Comparison of ENCODE assay signal across 8 cellular contexts in the genomic region with DNA sequence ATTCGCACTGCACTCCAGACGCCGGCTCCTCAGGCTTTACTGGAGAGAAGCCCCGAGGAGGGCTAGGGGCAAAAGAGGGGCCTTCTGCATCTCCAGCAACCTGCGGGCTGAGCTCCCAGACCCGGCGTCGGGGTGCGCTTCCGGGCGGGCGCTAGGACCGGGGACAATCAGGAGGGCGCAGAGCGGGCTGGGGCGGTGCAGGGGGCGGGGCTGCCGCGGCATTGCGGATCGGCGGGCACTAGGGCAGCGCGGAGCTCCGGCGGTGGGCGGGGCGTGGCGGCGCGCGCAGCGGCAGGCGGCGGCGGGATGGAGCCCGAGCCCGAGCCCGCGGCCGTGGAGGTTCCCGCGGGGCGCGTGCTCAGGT. TPM values are rescaled to one million over a fixed set of nuclear protein-coding genes. Genes with fewer than 3 reads are reported as not detected.
DNase-seq lines count a peak whose midpoint lies in the region; ATAC-seq and TF ChIP-seq lines count a peak whose summit lies in the region.

TSS of gene TSEN54 (plus strand) at position 274 of the 364 bp plus-strand sequence. CDS start at position 307, 33 bp downstream.

- intact Hi-C loops in activated T-helper 2 cell treated with anti-CD3 and anti-CD28 coated beads, Interferon-gamma antibody, Interleukin-2, Interleukin-4, amounts not matched to agents 10 μg/mL and 5 μg/mL and 100 μg/mL, durations not matched to agents 14 hours and 24 hours and 36 hours (cut with micrococcal nuclease) = loop anchor here (1.0 to 10.0 kb wide), 6 partner anchors 9 to 244 kb away; partner anchors contain the start of genes LLGL2, MIF4GD, RECQL5 and SAP30BP
- intact Hi-C loops in natural killer cell (cut with micrococcal nuclease) = loop anchor here (1.0 to 5.0 kb wide), 4 partner anchors 9 to 229 kb away; partner anchors contain the start of genes LLGL2, MYO15B and SLC25A19

- H3K27ac ChIP-seq in GM23248 = no peak within 1 kb of the TSS

- H3K27me3 Mint-ChIP-seq in activated T-helper 2 cell treated with anti-CD3 and anti-CD28 coated beads, Interferon-gamma antibody, Interleukin-2, Interleukin-4, amounts not matched to agents 10 μg/mL and 5 μg/mL and 100 μg/mL, durations not matched to agents 14 hours and 24 hours and 36 hours (ENCODE audit: low read depth) = peaks cover 5% of the 10 kb centered on the region
- no peaks in the 10 kb centered on the region for H3K27me3 Mint-ChIP-seq in natural killer cell (ENCODE audit: low read depth in 2 of 2)

- peak within 1 kb of the TSS; percentile 89 for H3K4me3 Mint-ChIP-seq in activated T-helper 2 cell treated with anti-CD3 and anti-CD28 coated beads, Interferon-gamma antibody, Interleukin-2, Interleukin-4, amounts not matched to agents 10 μg/mL and 5 μg/mL and 100 μg/mL, durations not matched to agents 14 hours and 24 hours and 36 hours (ENCODE audit: low read depth)
- peak within 1 kb of the TSS; percentile 86 for H3K4me3 Mint-ChIP-seq in natural killer cell

- 0 out of 2 replicates have a peak, but pooled peaks cover 4% of the 10 kb centered on the region for H3K79me2 ChIP-seq in GM23248 (ENCODE audit: insufficient read depth)

- 0 to 1% methylated on average over 6 to 34 of the region's 45 CpGs for WGBS in GM23248 (ENCODE audit: low coverage in 1 of 2, low lambda C conversion rate in 2 of 2, missing lambda C conversion rate in 2 of 2), 2 experiments

- H3K4me1 Mint-ChIP-seq in activated T-helper 2 cell treated with anti-CD3 and anti-CD28 coated beads, Interferon-gamma antibody, Interleukin-2, Interleukin-4, amounts not matched to agents 10 μg/mL and 5 μg/mL and 100 μg/mL, durations not matched to agents 14 hours and 24 hours and 36 hours (ENCODE audit: low read depth) = peaks cover 23% of the 10 kb centered on the region
- peaks cover 19 to 23% of the 10 kb centered on the region in 2 donors for H3K4me1 Mint-ChIP-seq in natural killer cell

- no peaks in the 10 kb centered on the region for H4K20me1 ChIP-seq in GM23248 (ENCODE audit: insufficient read depth)

- no peaks in the 10 kb centered on the region for H3K9me2 ChIP-seq in GM23248 (ENCODE audit: insufficient read depth)

- H3K9me3 Mint-ChIP-seq in activated T-helper 2 cell treated with anti-CD3 and anti-CD28 coated beads, Interferon-gamma antibody, Interleukin-2, Interleukin-4, amounts not matched to agents 10 μg/mL and 5 μg/mL and 100 μg/mL, durations not matched to agents 14 hours and 24 hours and 36 hours = no peaks in the 10 kb centered on the region
- H3K9me3 Mint-ChIP-seq in natural killer cell = no peaks in the 10 kb centered on the region

- H3K27me3 ChIP-seq in GM23248 (replicated peaks; ENCODE audit: insufficient read depth) = no peaks in the 10 kb centered on the region

- no peak within 1 kb of the TSS for H3K27ac Mint-ChIP-seq in activated T-helper 2 cell treated with anti-CD3 and anti-CD28 coated beads, Interferon-gamma antibody, Interleukin-2, Interleukin-4, amounts not matched to agents 10 μg/mL and 5 μg/mL and 100 μg/mL, durations not matched to agents 14 hours and 24 hours and 36 hours
- H3K27ac Mint-ChIP-seq in natural killer cell = peak within 1 kb of the TSS; percentile 88 to 94

- in situ Hi-C loops in GM23248 (cut with MboI) = loop anchor here (10.0 kb wide), 1 partner anchor 91 kb away; no protein-coding TSS in a partner anchor

- no peaks in the 10 kb centered on the region for H3F3A ChIP-seq in GM23248 (ENCODE audit: insufficient read depth)

- H3K4me3 ChIP-seq in GM23248 (peak within 1 kb of the TSS; percentile 76), fibroblast of mammary gland (ENCODE audit: control insufficient read depth, low read depth, low read length) (peak within 1 kb of the TSS; percentile 66)

- peaks cover 31% of the 10 kb centered on the region for H3K36me3 Mint-ChIP-seq in activated T-helper 2 cell treated with anti-CD3 and anti-CD28 coated beads, Interferon-gamma antibody, Interleukin-2, Interleukin-4, amounts not matched to agents 10 μg/mL and 5 μg/mL and 100 μg/mL, durations not matched to agents 14 hours and 24 hours and 36 hours (ENCODE audit: low read depth)
- no peaks in the 10 kb centered on the region for H3K36me3 Mint-ChIP-seq in natural killer cell

- H3K9me3 ChIP-seq in GM23248 (ENCODE audit: low read depth) = no peaks in the 10 kb centered on the region

- peak; percentile 60; the same call in 1 of the 2 replicates for TF ChIP-seq POLR2A in Raji (IDR thresholded peaks at IDR 0.05; ENCODE audit: insufficient read depth, low read depth, low read length)

- peak within 1 kb of the TSS; percentile 72 for H3K9ac ChIP-seq in GM23248

- peak within 1 kb of the TSS; percentile 96 for H2AFZ ChIP-seq in GM23248

- peak within 1 kb of the TSS; percentile 90 for H3K4me2 ChIP-seq in GM23248 (ENCODE audit: unreplicated experiment)

- TF ChIP-seq CTCF in fibroblast of mammary gland (conservative IDR thresholded peaks at IDR 0.05; ENCODE audit: control insufficient read depth, insufficient read depth, low read depth, low read length) (no peak), natural killer cell (IDR thresholded peaks at IDR 0.05) (no peak)

- H3K36me3 ChIP-seq in GM23248 (ENCODE audit: low read depth) = no peaks in the 10 kb centered on the region

- peak; percentile 49 for DNase-seq in DMS79 (lab: John Stamatoyannopoulos, UW)
- DNase-seq in GM23248 = peak; percentile 94
- peak; percentile 92 for DNase-seq in LoVo (ENCODE audit: low spot score)
- peak; percentile 93 for DNase-seq in activated T-helper 2 cell treated with anti-CD3 and anti-CD28 coated beads, Interferon-gamma antibody, Interleukin-2, Interleukin-4, amounts not matched to agents 10 μg/mL and 5 μg/mL and 100 μg/mL, durations not matched to agents 14 hours and 24 hours and 36 hours (ENCODE audit: low spot score)
- peak; percentile 76 for DNase-seq in fibroblast of mammary gland (ENCODE audit: low read depth)
- DNase-seq in natural killer cell = peak; percentile 96
- DNase-seq in stimulated activated naive CD4-positive, alpha-beta T cell treated with Interleukin-2 at 50 U/mL for 16 hours (lab: John Stamatoyannopoulos, UW) = peak; percentile 96

- H3K4me1 ChIP-seq in GM23248 (ENCODE audit: insufficient read depth) = no peaks in the 10 kb centered on the region

- peak; percentile 81 to 95 (median 82) for ATAC-seq in natural killer cell

RNA-seq across cellular contexts. Expression of gene TSEN54, which starts in this region (rescaled TPM):
- total RNA-seq in GM23248 (2014; rRNA removed; shearing (Covaris generic)) = 10.7 and 25.4 TPM in 2 replicates
- polyA plus RNA-seq in GM23248 (2016; fragmentation: Nextera tagmentation; extraction: Ambion mirVana) = 7.9 and 9.8 TPM in 2 replicates
- 74.6 and 78.2 TPM in 2 replicates for total RNA-seq in activated T-helper 2 cell treated with anti-CD3 and anti-CD28 coated beads, Interferon-gamma antibody, Interleukin-2, Interleukin-4, amounts not matched to agents 10 μg/mL and 5 μg/mL and 100 μg/mL, durations not matched to agents 14 hours and 24 hours and 36 hours
- 100 to 1,000 TPM; 180 to 224 (median 186) TPM for total RNA-seq in natural killer cell
